17 cellular contexts compared by ENCODE assay signal in genomic region chr15:91630090-91630489, GRCh38.
"Had no signal": no experiment of that assay in that cellular context is flagged by ENCODE, and none has a peak within 500 bp of the region (broad histone marks: within the 10 kb centered on the region; RNA-seq: fewer than 3 reads in every experiment).

No MANE protein-coding gene starts in this region.

- H3K27ac Mint-ChIP-seq: memory B cell; naive thymus-derived CD4-positive, alpha-beta T cell had no signal

- H3K4me2 ChIP-seq: hepatocyte had no signal

- H3K36me3 ChIP-seq: gastroesophageal sphincter, heart left ventricle, left lung, lower lobe of right lung had no signal

- H3K79me2 ChIP-seq: hepatocyte had no signal

- ATAC-seq: foreskin keratinocyte; gastroesophageal sphincter; heart left ventricle; left cardiac atrium; left lung; left ventricle myocardium superior; lower lobe of right lung; naive thymus-derived CD4-positive, alpha-beta T cell had no signal

- H3K4me1 Mint-ChIP-seq: memory B cell; naive thymus-derived CD4-positive, alpha-beta T cell had no signal

- DNase-seq: dermis blood vessel endothelial cell; dorsolateral prefrontal cortex; effector CD4-positive, alpha-beta T cell; effector memory CD4-positive, alpha-beta T cell; heart left ventricle; hypothalamus; left cardiac atrium; left lung; left ventricle myocardium superior; lower lobe of right lung; midbrain; naive thymus-derived CD4-positive, alpha-beta T cell had no signal

- H3K4me3 ChIP-seq: coronary artery, dorsolateral prefrontal cortex, gastroesophageal sphincter, heart left ventricle, hepatocyte, left lung, lower lobe of right lung had no signal

- H3K4me3 Mint-ChIP-seq: memory B cell; naive thymus-derived CD4-positive, alpha-beta T cell had no signal

- H3K9me3 Mint-ChIP-seq: memory B cell had no signal

- H3K36me3 Mint-ChIP-seq: memory B cell; naive thymus-derived CD4-positive, alpha-beta T cell had no signal

- H3K27me3 ChIP-seq: dorsolateral prefrontal cortex, foreskin keratinocyte, gastroesophageal sphincter, heart left ventricle, hepatocyte, left lung had no signal

- H2AFZ ChIP-seq: hepatocyte had no signal

- H3K9me3 ChIP-seq: gastroesophageal sphincter, left lung, lower lobe of right lung had no signal

- H3K27ac ChIP-seq: coronary artery, dorsolateral prefrontal cortex, foreskin keratinocyte, gastroesophageal sphincter, heart left ventricle, hepatocyte, left lung, lower lobe of right lung had no signal

- H3K27me3 Mint-ChIP-seq: memory B cell had no signal

- H3K4me1 ChIP-seq: foreskin keratinocyte, left lung, lower lobe of right lung had no signal
